9 cellular contexts compared by ENCODE assay signal in the genomic region with DNA sequence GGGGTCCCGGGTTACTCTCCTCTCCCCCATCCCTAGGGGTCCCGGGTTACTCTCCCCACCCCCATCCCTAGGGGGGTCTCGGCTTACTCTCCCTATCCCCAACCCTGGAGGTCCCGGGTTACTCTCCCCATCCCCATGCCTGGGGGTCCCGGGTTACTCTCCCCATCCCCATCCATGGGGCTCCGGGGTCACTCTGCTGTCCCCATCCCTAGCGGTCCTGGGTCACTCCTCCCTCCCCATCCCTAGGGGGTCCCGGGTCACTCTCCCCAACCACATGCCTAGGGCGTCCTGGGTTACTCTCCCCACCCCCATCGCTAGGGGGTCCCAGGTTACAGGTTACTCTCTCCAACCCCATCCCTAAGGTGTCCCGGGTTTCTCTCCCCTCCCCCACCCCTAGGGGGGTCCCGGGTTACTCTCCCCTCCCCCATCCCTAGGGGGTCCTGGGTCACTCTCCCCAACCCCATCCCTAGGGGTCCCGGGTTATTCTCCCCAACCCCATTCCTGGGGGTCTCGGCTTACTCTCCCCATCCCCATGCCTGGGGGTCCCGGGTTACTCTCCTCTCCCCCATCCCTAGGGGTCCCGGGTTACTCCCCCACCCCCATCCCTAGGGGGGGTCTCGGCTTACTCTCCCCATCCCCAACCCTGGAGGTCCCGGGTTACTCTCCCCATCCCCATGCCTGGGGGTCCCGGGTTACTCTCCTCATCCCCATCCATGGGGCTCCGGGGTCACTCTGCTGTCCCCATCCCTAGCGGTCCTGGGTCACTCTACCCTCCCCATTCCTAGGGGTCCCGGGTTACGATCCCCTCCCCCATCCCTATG. TPM values are rescaled to one million over a fixed set of nuclear protein-coding genes. Genes with fewer than 3 reads are reported as not detected.
DNase-seq lines count a peak whose midpoint lies in the region; ATAC-seq, FAIRE-seq and TF ChIP-seq lines count a peak whose summit lies in the region.
"Had no signal": no experiment of that assay in that cellular context is flagged by ENCODE, and none has a peak within 500 bp of the region (broad histone marks: within the 10 kb centered on the region; RNA-seq: fewer than 3 reads in every experiment).

No MANE protein-coding gene starts in this region.

- H3K4me2 ChIP-seq in A549 (peak overlapping the region; percentile 100), Loucy (ENCODE audit: low read depth, low read length, poor library complexity, severe bottlenecking) (peak overlapping the region; percentile 68)

- no peak overlapping the region for H2AFZ ChIP-seq in Loucy (ENCODE audit: low read length)

- ATAC-seq in A549, result no peak
- no peak for ATAC-seq in HG03095 (IDR thresholded peaks at IDR 0.05; ENCODE audit: unreplicated experiment)
- ATAC-seq in HG03354 (IDR thresholded peaks at IDR 0.05; ENCODE audit: poor library complexity, severe bottlenecking, unreplicated experiment), result no peak
- no peak for ATAC-seq in GM18502 (IDR thresholded peaks at IDR 0.05; ENCODE audit: poor library complexity, unreplicated experiment)

- no peaks in the 10 kb centered on the region for H4K20me1 ChIP-seq in Loucy (ENCODE audit: insufficient read depth, low read length, poor library complexity, severe bottlenecking)

- H3K4me3 ChIP-seq in A549, result peak overlapping the region; percentile 99
- peak overlapping the region; percentile 86 for H3K4me3 ChIP-seq in Loucy (ENCODE audit: low read length, poor library complexity, severe bottlenecking)
- H3K4me3 ChIP-seq in colonic mucosa, result peak overlapping the region; percentile 77
- peak overlapping the region; percentile 80 to 82 for H3K4me3 ChIP-seq in mucosa of rectum (ENCODE audit: low read length in 2 of 2)

- POLR2A ChIA-PET in A549 (lab: Yijun Ruan, JAX), result no interaction called here

- TF ChIP-seq POLR2A in A549 (IDR thresholded peaks at IDR 0.05; ENCODE audit: low read length), result no peak

- H3K9me3 ChIP-seq in A549 (peaks cover 9% of the 10 kb centered on the region; the same call in 2 of the 3 replicates), Loucy (ENCODE audit: insufficient read depth, low read depth, low read length) (no peaks in the 10 kb centered on the region), colonic mucosa (no peaks in the 10 kb centered on the region), mucosa of rectum (ENCODE audit: control insufficient read depth in 2 of 2, low read length in 2 of 2) (no peaks in the 10 kb centered on the region)

- TF ChIP-seq EP300 in A549 (IDR thresholded peaks at IDR 0.05), result no peak

- H3K27ac ChIP-seq in A549 (peak overlapping the region; percentile 87 to 91), colonic mucosa (no peak overlapping the region), mucosa of rectum (ENCODE audit: low read depth in 2 of 2, low read length in 2 of 2) (peak overlapping the region; percentile 79 to 83)

- intact Hi-C loops in colonic mucosa (cut with DNase I), result loop anchor here (5.0 to 10.0 kb wide), 2 partner anchors 70 to 1153 kb away; no protein-coding TSS in a partner anchor

- DNase-seq in A549 (ENCODE audit: low read depth in 1 of 2, low spot score in 1 of 2), result no peak
- peak; percentile 42 for DNase-seq in colonic mucosa
- DNase-seq in occipital lobe (lab: John Stamatoyannopoulos, UW), result no peak

- no peaks in the 10 kb centered on the region for H3K36me3 ChIP-seq in Loucy (ENCODE audit: insufficient read depth, low read length)
- H3K36me3 ChIP-seq in colonic mucosa, result no peaks in the 10 kb centered on the region
- H3K36me3 ChIP-seq in mucosa of rectum (ENCODE audit: control insufficient read depth in 2 of 2, insufficient read depth in 2 of 2, low read length in 2 of 2), result no peaks in the 10 kb centered on the region

- no peaks in the 10 kb centered on the region for H3F3A ChIP-seq in Loucy (ENCODE audit: low read depth)

- peak overlapping the region; percentile 78 for H3K9ac ChIP-seq in Loucy (ENCODE audit: low read depth, low read length, poor library complexity, severe bottlenecking)
- peak overlapping the region; percentile 82 to 87 for H3K9ac ChIP-seq in colonic mucosa (ENCODE audit: low read depth in 2 of 2, low read length in 2 of 2)
- peak overlapping the region; percentile 60 to 79 for H3K9ac ChIP-seq in mucosa of rectum (ENCODE audit: low read depth in 1 of 2, low read length in 2 of 2)

- peaks cover 20% of the 10 kb centered on the region; the same call in 1 of the 2 replicates for H3K79me2 ChIP-seq in Loucy (ENCODE audit: insufficient read depth, low read length)

- TF ChIP-seq RAD21 in A549 (conservative IDR thresholded peaks at IDR 0.05 in 1 of 2, IDR thresholded peaks at IDR 0.05 in 1 of 2), result no peak

- FAIRE-seq in A549 (lab: Jason Lieb, UNC), result no peak
- FAIRE-seq: TTC549 had no signal

- H3K4me1 ChIP-seq in A549 (peaks cover 13% of the 10 kb centered on the region; the same call in 2 of the 3 replicates), Loucy (ENCODE audit: insufficient read depth, low read length, poor library complexity, severe bottlenecking) (peaks cover 6% of the 10 kb centered on the region), colonic mucosa (no peaks in the 10 kb centered on the region), mucosa of rectum (ENCODE audit: control insufficient read depth in 2 of 2, insufficient read depth in 2 of 2, low read length in 2 of 2) (peaks cover 5 to 6% of the 10 kb centered on the region in 2 donors)

- H3K27me3 ChIP-seq in Loucy (ENCODE audit: insufficient read depth, low read length, poor library complexity, severe bottlenecking) (no peaks in the 10 kb centered on the region), colonic mucosa (no peaks in the 10 kb centered on the region), mucosa of rectum (ENCODE audit: control insufficient read depth in 2 of 2, insufficient read depth in 2 of 2, low read length in 2 of 2) (no peaks in the 10 kb centered on the region)

- no peak for TF ChIP-seq CTCF in A549 (IDR thresholded peaks at IDR 0.05)
- TF ChIP-seq CTCF in Loucy (conservative IDR thresholded peaks at IDR 0.05; ENCODE audit: low read length), result no peak
- no peak for TF ChIP-seq CTCF in colonic mucosa (IDR thresholded peaks at IDR 0.05)

- CTCF ChIA-PET in A549 (lab: Yijun Ruan, JAX), result no interaction called here

- H3K9me2 ChIP-seq in Loucy (replicated peaks; ENCODE audit: low read depth, low read length), result no peaks in the 10 kb centered on the region

- 11% methylated on average over 14 of the region's 23 CpGs for WGBS in A549 (ENCODE audit: missing lambda C conversion rate)

TF ChIP-seq in A549, 52 proteins besides CTCF, POLR2A, EP300 and RAD21:
- TF ChIP-seq NR3C1 (IDR thresholded peaks at IDR 0.05) (no peak), REST (IDR thresholded peaks at IDR 0.05) (no peak)

RNA-seq across cellular contexts. Expression of gene ASMTL, which starts 0.8 kb away (rescaled TPM):
- polyA plus RNA-seq in A549 (2011; rRNA removed) (15.4 and 15.6 TPM in 2 replicates), A549 (2017; fragmentation: RNase III; extraction: RNeasy Plus Mini Kit Qiagen cat#74134 plus additional on column Dnase treatment) (12.2 to 14.4 TPM (median 12.3 TPM) in 3 replicates)
- polyA plus RNA-seq in A549 (2012; cell fraction: cytosol; rRNA removed), result 26.6 and 30.8 TPM in 2 replicates
- polyA plus RNA-seq in A549 (2012; cell fraction: nucleus; rRNA removed), result 39.8 and 40.3 TPM in 2 replicates
- polyA minus RNA-seq in A549 (2011; rRNA and poly(A)+ RNA removed), result 14.7 and 16.7 TPM in 2 replicates
- total RNA-seq in colonic mucosa (10 to 100 TPM; 17.4 to 21.6 TPM), occipital lobe (11.1 TPM)

RNA-seq across cellular contexts. Expression of gene SLC25A6, which starts 60.0 kb away (rescaled TPM):
- 252 and 291 TPM in 2 replicates for polyA plus RNA-seq in A549 (2011; rRNA removed)
- polyA plus RNA-seq in A549 (2012; cell fraction: cytosol; rRNA removed), result 933 and 1,036 TPM in 2 replicates
- 681 and 864 TPM in 2 replicates for polyA plus RNA-seq in A549 (2012; cell fraction: nucleus; rRNA removed)
- polyA plus RNA-seq in A549 (2017; fragmentation: RNase III; extraction: RNeasy Plus Mini Kit Qiagen cat#74134 plus additional on column Dnase treatment), result 439 to 448 TPM (median 446 TPM) in 3 replicates
- 205 and 259 TPM in 2 replicates for polyA minus RNA-seq in A549 (2011; rRNA and poly(A)+ RNA removed)
- total RNA-seq in colonic mucosa, result 100 to 1,000 TPM; 419 to 474 TPM
- total RNA-seq in occipital lobe, result 126 TPM
